Comparison of ENCODE assay signal across 1 cellular context in genomic region chr12:57520008-57520726, GRCh38.
A peak's percentile ranks its signal among the peaks of the same experiment; 100 is the strongest.
TF ChIP-seq lines count a peak whose summit lies in the region.

Gene DDIT3 (minus strand): TSS chr12:57520514. CDS start chr12:57517406, 3,108 bp downstream.

TF ChIP-seq in HepG2, 621 proteins besides CTCF, POLR2A, EP300 and RAD21 (continues in another document):
- no peak for TF ChIP-seq ZBTB40 (IDR thresholded peaks at IDR 0.05)
- peak; percentile 38; the same call in 1 of the 2 replicates for TF ChIP-seq ZBTB40 (CRISPR knock-in tag; IDR thresholded peaks at IDR 0.05)
- no peak for TF ChIP-seq FOXA3 (CRISPR knock-in tag; IDR thresholded peaks at IDR 0.05)
- TF ChIP-seq LBX2 (CRISPR knock-in tag; IDR thresholded peaks at IDR 0.05; ENCODE audit: borderline replicate concordance), result no peak
- TF ChIP-seq ZFY (CRISPR knock-in tag; IDR thresholded peaks at IDR 0.05), result peak; percentile 80
- no peak for TF ChIP-seq ZNF839 (CRISPR knock-in tag; IDR thresholded peaks at IDR 0.05; ENCODE audit: borderline replicate concordance)
- no peak for TF ChIP-seq CERS6 (CRISPR knock-in tag; IDR thresholded peaks at IDR 0.05)
- TF ChIP-seq U2AF2 (IDR thresholded peaks at IDR 0.05; ENCODE audit: low read depth, low read length), result 0 out of 2 replicates have a peak, but pooled peaks have one; percentile 49
- no peak; the same call in 1 of the 2 replicates for TF ChIP-seq ZNF784 (CRISPR knock-in tag; IDR thresholded peaks at IDR 0.05; ENCODE audit: borderline replicate concordance)
- TF ChIP-seq HIC2 (CRISPR knock-in tag; IDR thresholded peaks at IDR 0.05; ENCODE audit: low read depth), result no peak
- TF ChIP-seq KLF6 (CRISPR knock-in tag; IDR thresholded peaks at IDR 0.05), result peak; percentile 66
- peak; percentile 91 for TF ChIP-seq ARNTL (CRISPR knock-in tag; IDR thresholded peaks at IDR 0.05)
- no peak for TF ChIP-seq FOXP4 (CRISPR knock-in tag; IDR thresholded peaks at IDR 0.05)
- no peak for TF ChIP-seq E2F5 (CRISPR knock-in tag; conservative IDR thresholded peaks at IDR 0.05)
- peak; percentile 44; the same call in 1 of the 2 replicates for TF ChIP-seq ONECUT2 (CRISPR knock-in tag; IDR thresholded peaks at IDR 0.05)
- no peak; the same call in none of the 2 replicates for TF ChIP-seq GMEB1 (CRISPR knock-in tag; IDR thresholded peaks at IDR 0.05; ENCODE audit: borderline replicate concordance)
- TF ChIP-seq ZMYM2 (CRISPR knock-in tag; IDR thresholded peaks at IDR 0.05), result no peak
- no peak; the same call in 1 of the 2 replicates for TF ChIP-seq ZNF761 (CRISPR knock-in tag; conservative IDR thresholded peaks at IDR 0.05)
- TF ChIP-seq ZNF33B (CRISPR knock-in tag; IDR thresholded peaks at IDR 0.05), result peak; percentile 86
- TF ChIP-seq NR2F1 (CRISPR knock-in tag; IDR thresholded peaks at IDR 0.05), result peak in 1 of 2 experiments; percentile 86; a peak in 2 of 4 replicates
- TF ChIP-seq NAIF1 (CRISPR knock-in tag; IDR thresholded peaks at IDR 0.05; ENCODE audit: borderline replicate concordance), result no peak
- no peak for TF ChIP-seq HNRNPUL1 (IDR thresholded peaks at IDR 0.05; ENCODE audit: low read depth, low read length)
- 0 out of 2 replicates have a peak, but pooled peaks have one; percentile 91 for TF ChIP-seq FOXO4 (CRISPR knock-in tag; conservative IDR thresholded peaks at IDR 0.05)
- no peak for TF ChIP-seq ETV6 (CRISPR knock-in tag; conservative IDR thresholded peaks at IDR 0.05)
- TF ChIP-seq KLF11 (CRISPR knock-in tag; IDR thresholded peaks at IDR 0.05), result no peak
- peak; percentile 60 for TF ChIP-seq WIZ (CRISPR knock-in tag; IDR thresholded peaks at IDR 0.05)
- TF ChIP-seq TBX3 (IDR thresholded peaks at IDR 0.05; ENCODE audit: borderline replicate concordance), result peak; percentile 19; the same call in 1 of the 2 replicates
- no peak; the same call in 1 of the 2 replicates for TF ChIP-seq ZNF780A (CRISPR knock-in tag; IDR thresholded peaks at IDR 0.05)
- no peak for TF ChIP-seq CREB3 (CRISPR knock-in tag; IDR thresholded peaks at IDR 0.05)
- no peak for TF ChIP-seq NBN (conservative IDR thresholded peaks at IDR 0.05)
- 0 out of 2 replicates have a peak, but pooled peaks have one; percentile 58 for TF ChIP-seq ZNF788 (CRISPR knock-in tag; IDR thresholded peaks at IDR 0.05; ENCODE audit: borderline replicate concordance)
- TF ChIP-seq FOXP1 (IDR thresholded peaks at IDR 0.05), result no peak
- TF ChIP-seq FOXP1 (CRISPR knock-in tag; IDR thresholded peaks at IDR 0.05), result 0 out of 2 replicates have a peak, but pooled peaks have one; percentile 0
- TF ChIP-seq ZFP41 (CRISPR knock-in tag; IDR thresholded peaks at IDR 0.05; ENCODE audit: borderline replicate concordance), result no peak
